Comparison of ENCODE assay signal across 1 cellular context in genomic region chr7:100127866-100128601, GRCh38.
TF ChIP-seq lines count a peak whose summit lies in the region.

No MANE protein-coding gene starts in this region.

TF ChIP-seq in HEK293T, 16 proteins besides CTCF, POLR2A, EP300 and RAD21 (continued from another document):
- TF ChIP-seq L3MBTL2 (conservative IDR thresholded peaks at IDR 0.05) = no peak
- no peak for TF ChIP-seq CTBP1 (IDR thresholded peaks at IDR 0.05; ENCODE audit: borderline replicate concordance)
- TF ChIP-seq SUZ12 (IDR thresholded peaks at IDR 0.05) = no peak
- TF ChIP-seq SP1 (IDR thresholded peaks at IDR 0.05) = no peak
